ENCODE assay signal across 1 cellular context in genomic region chr22:35299717-35300497, GRCh38.
A peak's percentile ranks its signal among the peaks of the same experiment; 100 is the strongest.
TF ChIP-seq lines count a peak whose summit lies in the region.

Gene TOM1 (plus strand): TSS chr22:35299894. CDS start chr22:35299929, 35 bp downstream.

TF ChIP-seq in GM12878, 131 proteins besides CTCF, POLR2A, EP300 and RAD21 (continued from another document and continues in another):
- TF ChIP-seq CEBPZ (IDR thresholded peaks at IDR 0.05; ENCODE audit: low read depth, low read length) (peak; percentile 97), HCFC1 (IDR thresholded peaks at IDR 0.05; ENCODE audit: low read length) (peak; percentile 43), PML (IDR thresholded peaks at IDR 0.05; ENCODE audit: low read length) (0 out of 2 replicates have a peak, but pooled peaks have one; percentile 65), CBFB (IDR thresholded peaks at IDR 0.05; ENCODE audit: low read depth) (peak; percentile 45; the same call in 1 of the 2 replicates), ZNF274 (IDR thresholded peaks at IDR 0.05; ENCODE audit: insufficient read depth, insufficient read length) (no peak), CREB1 (IDR thresholded peaks at IDR 0.05; ENCODE audit: low read depth) (peak; percentile 76; the same call in 1 of the 2 replicates), NR2C1 (IDR thresholded peaks at IDR 0.05) (no peak), EED (IDR thresholded peaks at IDR 0.05; ENCODE audit: low read depth) (peak; percentile 10; the same call in 1 of the 2 replicates), TCF7 (IDR thresholded peaks at IDR 0.05; ENCODE audit: borderline replicate concordance) (no peak), USF2 (IDR thresholded peaks at IDR 0.05; ENCODE audit: borderline replicate concordance, low read depth, low read length) (peak; percentile 95), ZNF217 (IDR thresholded peaks at IDR 0.05) (no peak), FOS (IDR thresholded peaks at IDR 0.05; ENCODE audit: borderline replicate concordance, extremely low read depth, insufficient read length) (peak; percentile 99), RELB (IDR thresholded peaks at IDR 0.05; ENCODE audit: low read depth) (peak; percentile 94), BCL3 (IDR thresholded peaks at IDR 0.05; ENCODE audit: borderline replicate concordance, insufficient read depth, low read depth, low read length, poor library complexity, severe bottlenecking) (peak; percentile 68), ZNF384 (IDR thresholded peaks at IDR 0.05; ENCODE audit: borderline replicate concordance, low read depth, low read length) (no peak), E4F1 (IDR thresholded peaks at IDR 0.05; ENCODE audit: borderline replicate concordance, partially characterized antibody) (peak; percentile 51), DPF2 (IDR thresholded peaks at IDR 0.05) (peak; percentile 98), SKIL (IDR thresholded peaks at IDR 0.05; ENCODE audit: low read depth, poor library complexity, severe bottlenecking) (peak; percentile 83), ZSCAN29 (IDR thresholded peaks at IDR 0.05) (no peak), FOXK2 (IDR thresholded peaks at IDR 0.05) (peak; percentile 41; the same call in 1 of the 2 replicates), CHD2 (IDR thresholded peaks at IDR 0.05; ENCODE audit: borderline replicate concordance, low read depth, low read length) (peak; percentile 97), SRF (IDR thresholded peaks at IDR 0.05; ENCODE audit: low read depth in 2 of 2, low read length in 2 of 2) (no peak), MEF2B (IDR thresholded peaks at IDR 0.05; ENCODE audit: partially characterized antibody, poor library complexity, severe bottlenecking) (peak; percentile 93), CHD1 (IDR thresholded peaks at IDR 0.05; ENCODE audit: low read depth, low read length) (no peak), BHLHE40 (IDR thresholded peaks at IDR 0.05; ENCODE audit: borderline replicate concordance in 1 of 2, low read depth in 2 of 2, low read length in 1 of 2) (peak; percentile 93 to 98), TAF1 (IDR thresholded peaks at IDR 0.05; ENCODE audit: borderline replicate concordance, low read depth, low read length) (peak; percentile 27; the same call in 1 of the 2 replicates), TBL1XR1 (IDR thresholded peaks at IDR 0.05; ENCODE audit: low read depth, low read length) (peak; percentile 32; the same call in 1 of the 2 replicates), IRF3 (IDR thresholded peaks at IDR 0.05) (peak; percentile 97), MYC (IDR thresholded peaks at IDR 0.05; ENCODE audit: insufficient read depth, insufficient read length, insufficient replicate concordance, low read length, severe bottlenecking) (no peak), GABPA (IDR thresholded peaks at IDR 0.05; ENCODE audit: low read depth) (peak; percentile 78), ZBTB33 (IDR thresholded peaks at IDR 0.05) (no peak), ZNF592 (IDR thresholded peaks at IDR 0.05) (no peak), YY1 (IDR thresholded peaks at IDR 0.05; ENCODE audit: low read depth, low read length) (peak; percentile 18; the same call in 1 of the 2 replicates), HDGF (IDR thresholded peaks at IDR 0.05) (no peak), PBX3 (IDR thresholded peaks at IDR 0.05; ENCODE audit: insufficient replicate concordance, low read depth, low read length) (peak; percentile 97), ZNF622 (IDR thresholded peaks at IDR 0.05) (no peak), MYB (IDR thresholded peaks at IDR 0.05; ENCODE audit: borderline replicate concordance, low read depth, low read length) (peak; percentile 78; the same call in 1 of the 2 replicates)
